12 cellular contexts compared by ENCODE assay signal in genomic region chr2:235658371-235659174, GRCh38.
DNase-seq lines count a peak whose midpoint lies in the region; ATAC-seq and TF ChIP-seq lines count a peak whose summit lies in the region.
"Had no signal": no experiment of that assay in that cellular context is flagged by ENCODE, and none has a peak within 500 bp of the region (broad histone marks: within the 10 kb centered on the region; RNA-seq: fewer than 3 reads in every experiment).

No MANE protein-coding gene starts in this region.

- H3K27me3 Mint-ChIP-seq in activated CD4-positive, alpha-beta memory T cell treated with anti-CD3 and anti-CD28 coated beads, Interleukin-2, amount 10 ng/mL, durations not matched to agents 7 days and 5 days = peaks cover 40% of the 10 kb centered on the region
- peaks cover 25% of the 10 kb centered on the region for H3K27me3 Mint-ChIP-seq in activated T-helper 2 cell treated with anti-CD3 and anti-CD28 coated beads, Interferon-gamma antibody, Interleukin-2, Interleukin-4, amounts not matched to agents 10 μg/mL and 5 μg/mL and 100 μg/mL, durations not matched to agents 14 hours and 24 hours and 36 hours (ENCODE audit: low read depth)

- no peaks in the 10 kb centered on the region for H3K36me3 Mint-ChIP-seq in activated CD4-positive, alpha-beta memory T cell treated with anti-CD3 and anti-CD28 coated beads, Interleukin-2, amount 10 ng/mL, durations not matched to agents 7 days and 5 days (ENCODE audit: low read depth)
- H3K36me3 Mint-ChIP-seq in activated T-helper 2 cell treated with anti-CD3 and anti-CD28 coated beads, Interferon-gamma antibody, Interleukin-2, Interleukin-4, amounts not matched to agents 10 μg/mL and 5 μg/mL and 100 μg/mL, durations not matched to agents 14 hours and 24 hours and 36 hours (ENCODE audit: low read depth) = no peaks in the 10 kb centered on the region

- H3K9me3 ChIP-seq in HEK293 (ENCODE audit: control insufficient read depth, insufficient read depth, low read depth, low read length) (no peaks in the 10 kb centered on the region), iPS-18c (ENCODE audit: control insufficient read depth, insufficient read depth, low read length) (no peaks in the 10 kb centered on the region)
- H3K9me3 ChIP-seq: MG63 had no signal

- no peaks in the 10 kb centered on the region for H3K27me3 ChIP-seq in rectal smooth muscle tissue (ENCODE audit: control insufficient read depth, insufficient read depth, low read length)
- H3K27me3 ChIP-seq: MG63 had no signal

- H3K4me1 ChIP-seq in HEK293 (ENCODE audit: control insufficient read depth, insufficient read depth, low read length) (no peaks in the 10 kb centered on the region; the same call in 1 of the 2 replicates), rectal smooth muscle tissue (ENCODE audit: control insufficient read depth, insufficient read depth, low read length) (peaks cover 6% of the 10 kb centered on the region)

- no peak overlapping the region for H3K4me3 ChIP-seq in HEK293 (ENCODE audit: low read depth, low read length)
- H3K4me3 ChIP-seq in iPS-18c (ENCODE audit: insufficient read depth, low read depth, low read length) = peak overlapping the region; percentile 16
- H3K4me3 ChIP-seq in rectal smooth muscle tissue (ENCODE audit: low read length) = no peak overlapping the region
- H3K4me3 ChIP-seq: MG63 had no signal

- CTCF ChIA-PET in HEK293 (lab: Yijun Ruan, JAX) = interaction anchor here (1.1 kb wide), 1 partner anchor 63 kb away, joined by 3 read pairs; no protein-coding TSS in a partner anchor
- CTCF ChIA-PET in activated CD4-positive, alpha-beta memory T cell treated with anti-CD3 and anti-CD28 coated beads, Interleukin-2, amount 10 ng/mL, durations not matched to agents 7 days and 5 days (lab: Charles Lee) = no interaction called here

- intact Hi-C loops in activated T-helper 2 cell treated with anti-CD3 and anti-CD28 coated beads, Interferon-gamma antibody, Interleukin-2, Interleukin-4, amounts not matched to agents 10 μg/mL and 5 μg/mL and 100 μg/mL, durations not matched to agents 14 hours and 24 hours and 36 hours (cut with micrococcal nuclease) = no loop called here

- no peak for TF ChIP-seq CTCF in HEK293 (tag by site-specific recombination; IDR thresholded peaks at IDR 0.05)

- DNase-seq in NCI-H345 treated with DMSO at 0.1 percent for 48 hours (lab: John Stamatoyannopoulos, UW; ENCODE audit: unreplicated experiment) (peak; percentile 74), KBM-7 (no peak)
- no peak for DNase-seq in activated CD4-positive, alpha-beta memory T cell treated with anti-CD3 and anti-CD28 coated beads, Interleukin-2, amount 10 ng/mL, durations not matched to agents 7 days and 5 days
- no peak for DNase-seq in activated T-helper 2 cell treated with anti-CD3 and anti-CD28 coated beads, Interferon-gamma antibody, Interleukin-2, Interleukin-4, amounts not matched to agents 10 μg/mL and 5 μg/mL and 100 μg/mL, durations not matched to agents 14 hours and 24 hours and 36 hours (ENCODE audit: low spot score)
- DNase-seq: activated CD4-positive, alpha-beta T cell treated with anti-CD3 and anti-CD28 coated beads for 1 hour; Calu3; MG63; RPMI8226 had no signal

- H3K9ac ChIP-seq in rectal smooth muscle tissue (ENCODE audit: low read length) = no peak overlapping the region

- H3K36me3 ChIP-seq in HEK293 (ENCODE audit: control insufficient read depth in 2 of 2, insufficient read depth in 1 of 2, low read length in 2 of 2) = no peaks in the 10 kb centered on the region
- no peaks in the 10 kb centered on the region for H3K36me3 ChIP-seq in rectal smooth muscle tissue (ENCODE audit: control insufficient read depth, insufficient read depth, low read length)
- H3K36me3 ChIP-seq: MG63 had no signal

- H3K27ac Mint-ChIP-seq in activated CD4-positive, alpha-beta memory T cell treated with anti-CD3 and anti-CD28 coated beads, Interleukin-2, amount 10 ng/mL, durations not matched to agents 7 days and 5 days = no peak overlapping the region
- no peak overlapping the region for H3K27ac Mint-ChIP-seq in activated T-helper 2 cell treated with anti-CD3 and anti-CD28 coated beads, Interferon-gamma antibody, Interleukin-2, Interleukin-4, amounts not matched to agents 10 μg/mL and 5 μg/mL and 100 μg/mL, durations not matched to agents 14 hours and 24 hours and 36 hours

- in situ Hi-C loops in KBM-7 (cut with MboI; ENCODE audit: low pct_unique_long_range_greater_than_20kb, low sequenced_read_pairs) = no loop called here

- no peaks in the 10 kb centered on the region for H3K4me1 Mint-ChIP-seq in activated CD4-positive, alpha-beta memory T cell treated with anti-CD3 and anti-CD28 coated beads, Interleukin-2, amount 10 ng/mL, durations not matched to agents 7 days and 5 days
- no peaks in the 10 kb centered on the region for H3K4me1 Mint-ChIP-seq in activated T-helper 2 cell treated with anti-CD3 and anti-CD28 coated beads, Interferon-gamma antibody, Interleukin-2, Interleukin-4, amounts not matched to agents 10 μg/mL and 5 μg/mL and 100 μg/mL, durations not matched to agents 14 hours and 24 hours and 36 hours (ENCODE audit: low read depth)

- no peaks in the 10 kb centered on the region for H3K9me3 Mint-ChIP-seq in activated CD4-positive, alpha-beta memory T cell treated with anti-CD3 and anti-CD28 coated beads, Interleukin-2, amount 10 ng/mL, durations not matched to agents 7 days and 5 days
- H3K9me3 Mint-ChIP-seq in activated T-helper 2 cell treated with anti-CD3 and anti-CD28 coated beads, Interferon-gamma antibody, Interleukin-2, Interleukin-4, amounts not matched to agents 10 μg/mL and 5 μg/mL and 100 μg/mL, durations not matched to agents 14 hours and 24 hours and 36 hours = no peaks in the 10 kb centered on the region

- POLR2A ChIA-PET in HEK293 (lab: Yijun Ruan, JAX) = no interaction called here
- POLR2A ChIA-PET in activated CD4-positive, alpha-beta memory T cell treated with anti-CD3 and anti-CD28 coated beads, Interleukin-2, amount 10 ng/mL, durations not matched to agents 7 days and 5 days (lab: Charles Lee) = no interaction called here

- H3K4me3 Mint-ChIP-seq in activated CD4-positive, alpha-beta memory T cell treated with anti-CD3 and anti-CD28 coated beads, Interleukin-2, amount 10 ng/mL, durations not matched to agents 7 days and 5 days = no peak overlapping the region
- no peak overlapping the region for H3K4me3 Mint-ChIP-seq in activated T-helper 2 cell treated with anti-CD3 and anti-CD28 coated beads, Interferon-gamma antibody, Interleukin-2, Interleukin-4, amounts not matched to agents 10 μg/mL and 5 μg/mL and 100 μg/mL, durations not matched to agents 14 hours and 24 hours and 36 hours (ENCODE audit: low read depth)

- ATAC-seq in HG02840 (IDR thresholded peaks at IDR 0.05; ENCODE audit: low FRiP score, unreplicated experiment) = no peak

- H3K27ac ChIP-seq in HEK293 (ENCODE audit: extremely low read depth, low read depth, low read length) = no peak overlapping the region
- peak overlapping the region; percentile 0 for H3K27ac ChIP-seq in rectal smooth muscle tissue (ENCODE audit: low read depth, low read length)

TF ChIP-seq in HEK293, 187 proteins besides CTCF, POLR2A, EP300 and RAD21:
- no peak for TF ChIP-seq ZNF146 (tag by site-specific recombination; IDR thresholded peaks at IDR 0.05)
- TF ChIP-seq TCF7L2 (IDR thresholded peaks at IDR 0.05; ENCODE audit: borderline replicate concordance, low read depth, low read length) = peak; percentile 63; the same call in 1 of the 2 replicates
- TF ChIP-seq ZNF664 (tag by site-specific recombination; IDR thresholded peaks at IDR 0.05) = no peak
- peak; percentile 14; the same call in 1 of the 2 replicates for TF ChIP-seq PRDM1 (tag by site-specific recombination; IDR thresholded peaks at IDR 0.05)
- no peak for TF ChIP-seq ELK4 (IDR thresholded peaks at IDR 0.05; ENCODE audit: borderline replicate concordance, low read depth, low read length)
- peak; percentile 70; the same call in 1 of the 2 replicates for TF ChIP-seq ZNF341 (tag by site-specific recombination; IDR thresholded peaks at IDR 0.05; ENCODE audit: low read depth)
TF ChIP-seq in HEK293: peak in this region for 3.
